Comparison of ENCODE assay signal across 10 cellular contexts in genomic region chr6:17957488-17957887, GRCh38. TPM values are rescaled to one million over a fixed set of nuclear protein-coding genes. Genes with fewer than 3 reads are reported as not detected.
A peak's percentile ranks its signal among the peaks of the same experiment; 100 is the strongest.
DNase-seq lines count a peak whose midpoint lies in the region; ATAC-seq, FAIRE-seq and TF ChIP-seq lines count a peak whose summit lies in the region.
"Had no signal": no experiment of that assay in that cellular context is flagged by ENCODE, and none has a peak within 500 bp of the region (broad histone marks: within the 10 kb centered on the region; RNA-seq: fewer than 3 reads in every experiment).

No MANE protein-coding gene starts in this region.

- CTCF ChIA-PET in HEK293T (lab: Yijun Ruan, JAX) = no interaction called here

- FAIRE-seq in astrocyte (lab: Jason Lieb, UNC) = no peak
- FAIRE-seq: HepG2 had no signal

- H3K9ac ChIP-seq in astrocyte (ENCODE audit: low read length) (no peak overlapping the region), colonic mucosa (ENCODE audit: low read depth in 2 of 2, low read length in 2 of 2) (no peak overlapping the region)

- ATAC-seq in GM18907 (IDR thresholded peaks at IDR 0.05; ENCODE audit: unreplicated experiment) (peak; percentile 68), HG02852 (IDR thresholded peaks at IDR 0.05; ENCODE audit: unreplicated experiment) (peak; percentile 89), natural killer cell (peak; percentile 88 to 95 (median 90)), body of pancreas (no peak)
- ATAC-seq: HepG2 had no signal

- peaks cover 81% of the 10 kb centered on the region for H3K79me2 ChIP-seq in astrocyte (ENCODE audit: insufficient read depth, low read length)

- H3K4me1 Mint-ChIP-seq in astrocyte (ENCODE audit: low read depth, unreplicated experiment) = peaks cover 21% of the 10 kb centered on the region
- H3K4me1 Mint-ChIP-seq in natural killer cell = peaks cover 34 to 35% of the 10 kb centered on the region in 2 donors

- WGBS in body of pancreas, 2 donors = 11 to 25% methylated on average over 1 of the region's 1 CpG

- no peak for TF ChIP-seq POLR2A in body of pancreas (IDR thresholded peaks at IDR 0.05)

- H3K27me3 ChIP-seq in astrocyte (ENCODE audit: insufficient read depth, low read length) (no peaks in the 10 kb centered on the region), colonic mucosa (no peaks in the 10 kb centered on the region), body of pancreas (no peaks in the 10 kb centered on the region)

- H4K20me1 ChIP-seq in astrocyte (ENCODE audit: insufficient read depth, low read length) = peaks cover 26% of the 10 kb centered on the region

- H3K4me3 ChIP-seq in astrocyte (ENCODE audit: insufficient read depth, low read depth, low read length) = no peak overlapping the region
- H3K4me3 ChIP-seq in colonic mucosa = no peak overlapping the region
- no peak overlapping the region for H3K4me3 ChIP-seq in body of pancreas

- no peaks in the 10 kb centered on the region for H3K27me3 Mint-ChIP-seq in astrocyte (ENCODE audit: low read depth, unreplicated experiment)
- H3K27me3 Mint-ChIP-seq in natural killer cell (ENCODE audit: low read depth in 2 of 2) = no peaks in the 10 kb centered on the region

- H3K27ac Mint-ChIP-seq in astrocyte (ENCODE audit: unreplicated experiment) = peak overlapping the region; percentile 92
- peak overlapping the region; percentile 90 to 95 for H3K27ac Mint-ChIP-seq in natural killer cell
- H3K27ac Mint-ChIP-seq: activated B cell treated with CpG ODN at 0.5 μM for 24 hours had no signal

- no peaks in the 10 kb centered on the region for H3K36me3 ChIP-seq in astrocyte (ENCODE audit: insufficient read depth, low read length)
- H3K36me3 ChIP-seq in colonic mucosa = no peaks in the 10 kb centered on the region
- H3K36me3 ChIP-seq in body of pancreas (replicated peaks in 1 of 2; ENCODE audit: insufficient read depth in 1 of 2, low read depth in 2 of 2) = no peaks in the 10 kb centered on the region

- DNase-seq in astrocyte (ENCODE audit: low read depth) (peak; percentile 37), natural killer cell (peak; percentile 41), DMS79 (lab: John Stamatoyannopoulos, UW) (no peak), colonic mucosa (no peak), body of pancreas (no peak), HEK293T (ENCODE audit: extremely low spot score) (no peak)
- DNase-seq: activated B cell treated with CpG ODN at 0.5 μM for 24 hours had no signal

- H3K9me3 ChIP-seq in astrocyte (ENCODE audit: insufficient read depth, low read depth, low read length) (no peaks in the 10 kb centered on the region), colonic mucosa (no peaks in the 10 kb centered on the region), body of pancreas (no peaks in the 10 kb centered on the region)

- H2AFZ ChIP-seq in astrocyte (ENCODE audit: low read depth, low read length) = no peak overlapping the region

- peak overlapping the region; percentile 58 for H3K4me3 Mint-ChIP-seq in astrocyte (ENCODE audit: unreplicated experiment)
- peak overlapping the region; percentile 28 for H3K4me3 Mint-ChIP-seq in natural killer cell
- H3K4me3 Mint-ChIP-seq: activated B cell treated with CpG ODN at 0.5 μM for 24 hours had no signal

- H3K4me2 ChIP-seq in astrocyte (ENCODE audit: low read length) = no peak overlapping the region

- H3K4me1 ChIP-seq in astrocyte (ENCODE audit: insufficient read depth, low read length) (peaks cover 5% of the 10 kb centered on the region), colonic mucosa (no peaks in the 10 kb centered on the region), body of pancreas (peaks cover 4% of the 10 kb centered on the region)

- intact Hi-C loops in natural killer cell (cut with micrococcal nuclease) (loop anchor here (1.0 to 2.0 kb wide), 2 partner anchors 25 to 31 kb away; no protein-coding TSS in a partner anchor), colonic mucosa (cut with DNase I) (no loop called here), body of pancreas (cut with DNase I) (no loop called here)

- TF ChIP-seq CTCF in astrocyte (IDR thresholded peaks at IDR 0.05; ENCODE audit: insufficient read depth, low read depth, low read length) (no peak), natural killer cell (IDR thresholded peaks at IDR 0.05) (no peak), colonic mucosa (IDR thresholded peaks at IDR 0.05) (no peak), body of pancreas (IDR thresholded peaks at IDR 0.05) (no peak)

- POLR2A ChIA-PET in HEK293T (lab: Yijun Ruan, JAX) = no interaction called here

- no peak overlapping the region for H3K27ac ChIP-seq in astrocyte (ENCODE audit: low read depth, low read length)
- H3K27ac ChIP-seq in colonic mucosa = no peak overlapping the region
- no peak overlapping the region for H3K27ac ChIP-seq in body of pancreas

- no peaks in the 10 kb centered on the region for H3K9me3 Mint-ChIP-seq in astrocyte (ENCODE audit: unreplicated experiment)
- H3K9me3 Mint-ChIP-seq in natural killer cell = no peaks in the 10 kb centered on the region
- H3K9me3 Mint-ChIP-seq: activated B cell treated with CpG ODN at 0.5 μM for 24 hours had no signal

- H3K36me3 Mint-ChIP-seq in astrocyte (ENCODE audit: low read depth, unreplicated experiment) = peaks cover 6% of the 10 kb centered on the region
- no peaks in the 10 kb centered on the region for H3K36me3 Mint-ChIP-seq in natural killer cell

TF ChIP-seq in HEK293T, 16 proteins besides CTCF, POLR2A, EP300 and RAD21:
- TF ChIP-seq PKNOX1 (IDR thresholded peaks at IDR 0.05) (no peak), FOXK2 (IDR thresholded peaks at IDR 0.05) (no peak), LEF1 (IDR thresholded peaks at IDR 0.05; ENCODE audit: borderline replicate concordance) (no peak), CTBP1 (IDR thresholded peaks at IDR 0.05; ENCODE audit: borderline replicate concordance) (no peak), L3MBTL2 (conservative IDR thresholded peaks at IDR 0.05) (no peak), FOXM1 (IDR thresholded peaks at IDR 0.05; ENCODE audit: borderline replicate concordance) (no peak), NFRKB (IDR thresholded peaks at IDR 0.05) (no peak), SP1 (IDR thresholded peaks at IDR 0.05) (no peak), ELF4 (IDR thresholded peaks at IDR 0.05) (no peak), ZNF384 (IDR thresholded peaks at IDR 0.05) (no peak), ARNT (IDR thresholded peaks at IDR 0.05) (no peak), SUZ12 (IDR thresholded peaks at IDR 0.05) (no peak), HDGF (IDR thresholded peaks at IDR 0.05; ENCODE audit: borderline replicate concordance) (no peak), FOXA1 (IDR thresholded peaks at IDR 0.05) (no peak), BHLHE40 (IDR thresholded peaks at IDR 0.05; ENCODE audit: borderline replicate concordance) (no peak), TARDBP (IDR thresholded peaks at IDR 0.05) (no peak)

RNA-seq across cellular contexts. Expression of gene KIF13A, which starts 29.9 kb away (rescaled TPM):
- total RNA-seq in astrocyte (38.1 and 38.4 TPM in 2 replicates), natural killer cell (10 to 100 TPM; 15.0 to 26.4 (median 19.5) TPM), colonic mucosa (10 to 100 TPM; 43.7 to 54.0 TPM), body of pancreas (10 to 100 TPM; 13.2 to 17.1 TPM)

Comparison
In these comparisons a context has a peak if more than half of its experiments do, and no peak if none do; other contexts are left out.
1. DNase-seq: peak in astrocyte (single experiment) and natural killer cell (single experiment); none in DMS79 (single experiment), colonic mucosa (single experiment), body of pancreas (0 of 4) and HEK293T (single experiment).